Comparison of ENCODE assay signal across 24 cellular contexts in genomic region chr3:178404966-178405365, GRCh38.
A peak's percentile ranks its signal among the peaks of the same experiment; 100 is the strongest.
DNase-seq lines count a peak whose midpoint lies in the region; ATAC-seq and TF ChIP-seq lines count a peak whose summit lies in the region.
"Had no signal": no experiment of that assay in that cellular context is flagged by ENCODE, and none has a peak within 500 bp of the region (broad histone marks: within the 10 kb centered on the region; RNA-seq: fewer than 3 reads in every experiment).

No MANE protein-coding gene starts in this region.

- H3K27ac Mint-ChIP-seq in brain: peak overlapping the region in 4 of 5 experiments; percentile 47 to 81 (median 68)
- H3K27ac Mint-ChIP-seq in osteocyte (ENCODE audit: unreplicated experiment): peak overlapping the region; percentile 73
- H3K27ac Mint-ChIP-seq: B cell; CD14-positive monocyte; CD8-positive, alpha-beta memory T cell had no signal

- ATAC-seq in HG02798 (IDR thresholded peaks at IDR 0.05; ENCODE audit: poor library complexity, unreplicated experiment) (no peak), HG03520 (IDR thresholded peaks at IDR 0.05; ENCODE audit: unreplicated experiment) (no peak)
- ATAC-seq: A549, HCT116, K562 had no signal

- H3K27ac ChIP-seq in dorsolateral prefrontal cortex: no peak overlapping the region
- H3K27ac ChIP-seq: A549 had no signal

- H3K4me3 Mint-ChIP-seq in brain (no peak overlapping the region), osteocyte (ENCODE audit: unreplicated experiment) (no peak overlapping the region)
- H3K4me3 Mint-ChIP-seq: B cell; CD14-positive monocyte; CD8-positive, alpha-beta memory T cell had no signal

- H3K27me3 Mint-ChIP-seq in brain (no peaks in the 10 kb centered on the region), osteocyte (ENCODE audit: unreplicated experiment) (no peaks in the 10 kb centered on the region)

- TF ChIP-seq CTCF in brain (conservative IDR thresholded peaks at IDR 0.05) (no peak), osteocyte (IDR thresholded peaks at IDR 0.05) (no peak), dorsolateral prefrontal cortex (IDR thresholded peaks at IDR 0.05 in 54 of 56, conservative IDR thresholded peaks at IDR 0.05 in 2 of 56; ENCODE audit: low read depth in 1 of 56, partially characterized antibody in 56 of 56) (no peak)

- no peak overlapping the region for H3K4me3 ChIP-seq in dorsolateral prefrontal cortex
- H3K4me3 ChIP-seq: A549, K562 had no signal

- peak; percentile 64 for DNase-seq in GM04503 (ENCODE audit: low read depth)
- DNase-seq in fibroblast of peridontal ligament (ENCODE audit: extremely low read depth): peak; percentile 45
- DNase-seq in osteocyte (ENCODE audit: extremely low spot score, unreplicated experiment): no peak
- no peak for DNase-seq in inferior parietal cortex (ENCODE audit: extremely low spot score)
- no peak for DNase-seq in dorsolateral prefrontal cortex
- DNase-seq: CD8-positive, alpha-beta memory T cell; DMS 273 treated with DMSO at 0.1 percent for 48 hours; DMS79; GF-D8; Kasumi-1; NCI-H1092 treated with DMSO at 0.1 percent for 48 hours; NCI-H1436 treated with DMSO at 0.1 percent for 48 hours; NCI-H1930; NCI-H2107; RPMI8226; SHP77 treated with DMSO at 0.1 percent for 48 hours had no signal

- H3K27me3 ChIP-seq in dorsolateral prefrontal cortex: no peaks in the 10 kb centered on the region

- H3K36me3 Mint-ChIP-seq in brain: no peaks in the 10 kb centered on the region
- H3K36me3 Mint-ChIP-seq in osteocyte (ENCODE audit: unreplicated experiment): peaks cover 5% of the 10 kb centered on the region
- H3K36me3 Mint-ChIP-seq: CD14-positive monocyte; CD8-positive, alpha-beta memory T cell had no signal

- peaks cover 2 to 7% (median 6%) of the 10 kb centered on the region in 5 experiments for H3K9me3 Mint-ChIP-seq in brain
- peaks cover 5% of the 10 kb centered on the region for H3K9me3 Mint-ChIP-seq in osteocyte (ENCODE audit: unreplicated experiment)

- intact Hi-C loops in dorsolateral prefrontal cortex (cut with DNase I): no loop called here

- peaks cover 23% of the 10 kb centered on the region for H3K4me1 Mint-ChIP-seq in brain
- peaks cover 20% of the 10 kb centered on the region for H3K4me1 Mint-ChIP-seq in osteocyte (ENCODE audit: unreplicated experiment)
- H3K4me1 Mint-ChIP-seq: B cell; CD14-positive monocyte; CD8-positive, alpha-beta memory T cell had no signal

Comparison
In these comparisons a context has a peak if more than half of its experiments do, and no peak if none do; other contexts are left out.
1. DNase-seq: peak in GM04503 (single experiment) and fibroblast of peridontal ligament (single experiment); none in osteocyte (single experiment), inferior parietal cortex (single experiment) and dorsolateral prefrontal cortex (0 of 10).